ENCODE assay signal across 23 cellular contexts in genomic region chr2:36650434-36650833, GRCh38. TPM values are rescaled to one million over a fixed set of nuclear protein-coding genes. Genes with fewer than 3 reads are reported as not detected.
DNase-seq lines count a peak whose midpoint lies in the region; ATAC-seq, FAIRE-seq and TF ChIP-seq lines count a peak whose summit lies in the region.
"Had no signal": no experiment of that assay in that cellular context is flagged by ENCODE, and none has a peak within 500 bp of the region (broad histone marks: within the 10 kb centered on the region; RNA-seq: fewer than 3 reads in every experiment).

No MANE protein-coding gene starts in this region.

- CTCF ChIA-PET in mammary epithelial cell (lab: Charles Lee; ENCODE audit: low non-redundant PET) = interaction anchor here (0.7 kb wide), 1 partner anchor 246 kb away, joined by 4 read pairs; no protein-coding TSS in a partner anchor

- H3K79me2 ChIP-seq in OCI-LY3 (ENCODE audit: low read length) = no peaks in the 10 kb centered on the region
- no peaks in the 10 kb centered on the region for H3K79me2 ChIP-seq in mammary epithelial cell (ENCODE audit: insufficient read depth, low read length)
- H3K79me2 ChIP-seq in GM23338 (replicated peaks; ENCODE audit: insufficient read depth) = no peaks in the 10 kb centered on the region

- H3K27ac Mint-ChIP-seq in GM23338 = no peak overlapping the region
- H3K27ac Mint-ChIP-seq: CD4-positive, alpha-beta T cell; IgD-negative memory B cell; T-helper 1 cell treated with Interleukin-12 subunit alpha and Interleukin-12 subunit beta and Interleukin-4 antibody, amounts not matched to agents 30 μg/mL and 1 μg/mL, for 36 hours had no signal

- peak; percentile 8 for FAIRE-seq in G401.6 (lab: Jason Lieb, UNC)
- FAIRE-seq: H1 had no signal

- no peak for TF ChIP-seq POLR2A in gastrocnemius medialis (IDR thresholded peaks at IDR 0.05)

- H3K27me3 Mint-ChIP-seq in GM23338 (ENCODE audit: insufficient read depth, low read depth, poor library complexity) = peaks cover 2% of the 10 kb centered on the region
- H3K27me3 Mint-ChIP-seq: CD4-positive, alpha-beta T cell; IgD-negative memory B cell had no signal

- no peak overlapping the region for H3K27ac ChIP-seq in OCI-LY3 (ENCODE audit: low read length)
- peak overlapping the region; percentile 15 for H3K27ac ChIP-seq in mammary epithelial cell (ENCODE audit: insufficient read depth, low read depth, low read length)
- H3K27ac ChIP-seq in gastrocnemius medialis = peak overlapping the region; percentile 77 to 83 (median 78)
- H3K27ac ChIP-seq in GM23338 (ENCODE audit: low read depth) = no peak overlapping the region

- TF ChIP-seq CTCF in OCI-LY3 (IDR thresholded peaks at IDR 0.05; ENCODE audit: low read depth, low read length) (no peak), mammary epithelial cell (conservative IDR thresholded peaks at IDR 0.05 in 1 of 2, IDR thresholded peaks at IDR 0.05 in 1 of 2; ENCODE audit: extremely low read depth in 1 of 2, insufficient read depth in 1 of 2, low read depth in 1 of 2, low read length in 2 of 2) (no peak), gastrocnemius medialis (IDR thresholded peaks at IDR 0.05 in 4 of 5, conservative IDR thresholded peaks at IDR 0.05 in 1 of 5) (no peak), GM23338 (conservative IDR thresholded peaks at IDR 0.05; ENCODE audit: low read depth in 2 of 2) (no peak)

- H3K27me3 ChIP-seq in OCI-LY3 (ENCODE audit: low read depth, low read length) = no peaks in the 10 kb centered on the region
- no peaks in the 10 kb centered on the region for H3K27me3 ChIP-seq in mammary epithelial cell (ENCODE audit: insufficient read depth, low read length)
- no peaks in the 10 kb centered on the region for H3K27me3 ChIP-seq in gastrocnemius medialis
- H3K27me3 ChIP-seq in GM23338 (ENCODE audit: insufficient read depth) = no peaks in the 10 kb centered on the region
- H3K27me3 ChIP-seq: BE2C, Peyer's patch had no signal

- H3K9me3 Mint-ChIP-seq in GM23338 = peaks cover 6% of the 10 kb centered on the region; the same call in 2 of the 3 replicates
- H3K9me3 Mint-ChIP-seq: CD4-positive, alpha-beta T cell; IgD-negative memory B cell; T-helper 1 cell treated with Interleukin-12 subunit alpha and Interleukin-12 subunit beta and Interleukin-4 antibody, amounts not matched to agents 30 μg/mL and 1 μg/mL, for 36 hours had no signal

- H4K20me1 ChIP-seq in OCI-LY3 (ENCODE audit: insufficient read depth, low read length) (no peaks in the 10 kb centered on the region), mammary epithelial cell (ENCODE audit: insufficient read depth, low read length) (no peaks in the 10 kb centered on the region), GM23338 (replicated peaks; ENCODE audit: insufficient read depth) (no peaks in the 10 kb centered on the region)

- H3K9me3 ChIP-seq in OCI-LY3 (ENCODE audit: insufficient read depth, low read length) = no peaks in the 10 kb centered on the region
- H3K9me3 ChIP-seq in mammary epithelial cell (replicated peaks; ENCODE audit: insufficient read depth, low read length) = no peaks in the 10 kb centered on the region
- no peaks in the 10 kb centered on the region for H3K9me3 ChIP-seq in gastrocnemius medialis
- H3K9me3 ChIP-seq: BE2C, Peyer's patch had no signal

- dilution Hi-C loops in mammary epithelial cell (cut with HindIII; ENCODE audit: low sequenced_read_pairs) = no loop called here

- H3K36me3 Mint-ChIP-seq in GM23338 (ENCODE audit: low read depth) = peaks cover 7% of the 10 kb centered on the region; the same call in 1 of the 3 replicates
- H3K36me3 Mint-ChIP-seq: IgD-negative memory B cell had no signal

- H3K9me2 ChIP-seq in GM23338 (ENCODE audit: insufficient read depth) = no peaks in the 10 kb centered on the region; the same call in 1 of the 2 replicates

- H3K4me2 ChIP-seq in OCI-LY3 (ENCODE audit: low read length) (no peak overlapping the region), mammary epithelial cell (ENCODE audit: insufficient read depth, low read depth, low read length) (peak overlapping the region; percentile 57), GM23338 (no peak overlapping the region)

- DNase-seq in mammary epithelial cell (no peak), gastrocnemius medialis (no peak), SW 1271 (lab: John Stamatoyannopoulos, UW) (no peak), GM23338 (ENCODE audit: low spot score) (no peak)
- DNase-seq: BE2C; CD4-positive, alpha-beta T cell; DMS79 treated with DMSO at 0.1 percent for 48 hours; NCI-H1417; NCI-H1930; NCI-H2171; NCI-H446 treated with DMSO at 0.1 percent for 48 hours; NCI-H748 treated with DMSO at 0.1 percent for 48 hours; Right ventricle myocardium superior had no signal

- BruUV-seq in mammary epithelial cell (replicated peaks; lab: Mats Ljungman, UMichigan) = no TSS peak

- H3K4me3 Mint-ChIP-seq in GM23338 = no peak overlapping the region
- H3K4me3 Mint-ChIP-seq: CD4-positive, alpha-beta T cell; IgD-negative memory B cell; T-helper 1 cell treated with Interleukin-12 subunit alpha and Interleukin-12 subunit beta and Interleukin-4 antibody, amounts not matched to agents 30 μg/mL and 1 μg/mL, for 36 hours had no signal

- no peaks in the 10 kb centered on the region for H3F3A ChIP-seq in GM23338 (replicated peaks; ENCODE audit: low read depth)

- no peak overlapping the region for H3K4me3 ChIP-seq in OCI-LY3 (ENCODE audit: low read length)
- H3K4me3 ChIP-seq in mammary epithelial cell (replicated peaks in 1 of 3; ENCODE audit: insufficient read depth in 1 of 3, low read depth in 2 of 3, low read length in 3 of 3) = no peak overlapping the region
- no peak overlapping the region for H3K4me3 ChIP-seq in gastrocnemius medialis
- no peak overlapping the region for H3K4me3 ChIP-seq in GM23338
- H3K4me3 ChIP-seq: Peyer's patch had no signal

- H3K4me1 ChIP-seq in OCI-LY3 (ENCODE audit: low read length) (peaks cover 7% of the 10 kb centered on the region), mammary epithelial cell (ENCODE audit: insufficient read depth, low read length) (peaks cover 6% of the 10 kb centered on the region), gastrocnemius medialis (peaks cover 30 to 31% of the 10 kb centered on the region in 2 donors), GM23338 (ENCODE audit: insufficient read depth) (no peaks in the 10 kb centered on the region; the same call in 1 of the 2 replicates)
- H3K4me1 ChIP-seq: BE2C, Peyer's patch had no signal

- WGBS in mammary epithelial cell (ENCODE audit: low coverage, missing lambda C conversion rate) = 100% methylated on average over 2 of the region's 2 CpGs

- ATAC-seq in gastrocnemius medialis (no peak), HG03432 (IDR thresholded peaks at IDR 0.05; ENCODE audit: unreplicated experiment) (no peak), GM23338 (no peak)

- H3K4me1 Mint-ChIP-seq in GM23338 = peaks cover 9% of the 10 kb centered on the region
- H3K4me1 Mint-ChIP-seq: IgD-negative memory B cell had no signal

- intact Hi-C loops in mammary epithelial cell (cut with micrococcal nuclease) = no loop called here
- intact Hi-C loops in gastrocnemius medialis (cut with DNase I; ENCODE audit: low total_unique reads) = loop anchor here (2.0 kb wide), 1 partner anchor 52 kb away; the partner anchor contains the start of gene FEZ2

- H3K9ac ChIP-seq in OCI-LY3 (ENCODE audit: low read length) (no peak overlapping the region), mammary epithelial cell (ENCODE audit: insufficient read depth, low read length) (no peak overlapping the region)

- in situ Hi-C loops in mammary epithelial cell (cut with MboI; ENCODE audit: low sequenced_read_pairs in 2 of 2) (loop anchor here in 1 of 2 donors (25.0 kb wide), 1 partner anchor 313 kb away; no protein-coding TSS in a partner anchor), gastrocnemius medialis (cut with MboI; ENCODE audit: low sequenced_read_pairs in 4 of 4) (loop anchor here in 3 of 4 donors (10.0 to 25.0 kb wide), 2 partner anchors 56 to 113 kb away; partner anchors contain the start of gene FEZ2 (in 1 of the 3))

- H2AFZ ChIP-seq in OCI-LY3 (ENCODE audit: low read depth, low read length) = peak overlapping the region; percentile 47; the same call in 1 of the 2 replicates
- peak overlapping the region; percentile 71 for H2AFZ ChIP-seq in mammary epithelial cell (ENCODE audit: low read depth, low read length)
- no peak overlapping the region for H2AFZ ChIP-seq in GM23338

- H3K36me3 ChIP-seq in OCI-LY3 (replicated peaks; ENCODE audit: low read depth, low read length) (no peaks in the 10 kb centered on the region), mammary epithelial cell (ENCODE audit: insufficient read depth, low read length) (no peaks in the 10 kb centered on the region), gastrocnemius medialis (no peaks in the 10 kb centered on the region), GM23338 (ENCODE audit: insufficient read depth) (no peaks in the 10 kb centered on the region)
- H3K36me3 ChIP-seq: BE2C, Peyer's patch had no signal

TF ChIP-seq in GM23338, 12 proteins besides CTCF, POLR2A, EP300 and RAD21:
- no peak for TF ChIP-seq ETS1 (IDR thresholded peaks at IDR 0.05)

RNA-seq across cellular contexts. Expression of gene VIT, which starts 46.1 kb away (rescaled TPM):
- under 1 TPM in 1 of 2 donors, not detected in 1; 0.67 TPM for total RNA-seq in mammary epithelial cell
- 0.08 TPM for polyA plus RNA-seq in mammary epithelial cell
- not detected for polyA minus RNA-seq in mammary epithelial cell
- 10 to 100 TPM; 14.4 to 27.3 (median 17.6) TPM for total RNA-seq in gastrocnemius medialis
- total RNA-seq in GM23338 (2014; rRNA removed; shearing (Covaris generic)) = not detected in 2 replicates
- not detected in 2 replicates for polyA plus RNA-seq in GM23338 (2016; fragmentation: Nextera tagmentation; extraction: Ambion mirVana)
- total RNA-seq: CD4-positive, alpha-beta T cell; G401; H1; HT-29 had no signal
- polyA plus RNA-seq: AG04450 had no signal

RNA-seq across cellular contexts. Expression of gene FEZ2, which starts 52.5 kb away (rescaled TPM):
- 10 to 100 TPM; 34.3 to 42.0 TPM for total RNA-seq in mammary epithelial cell
- 20.0 TPM for polyA plus RNA-seq in mammary epithelial cell
- 36.3 TPM for polyA minus RNA-seq in mammary epithelial cell
- total RNA-seq in gastrocnemius medialis = 100 to 1,000 TPM in 3 of 4 donors, 10 to 100 TPM in 1; 65.1 to 126 (median 110) TPM
- total RNA-seq in GM23338 (2014; rRNA removed; shearing (Covaris generic)) = 25.9 and 28.0 TPM in 2 replicates
- polyA plus RNA-seq in GM23338 (2016; fragmentation: Nextera tagmentation; extraction: Ambion mirVana) = 32.9 and 35.9 TPM in 2 replicates

Comparison
In these comparisons a context has a peak if more than half of its experiments do, and no peak if none do; other contexts are left out.
1. H3K27ac ChIP-seq: peak in mammary epithelial cell (single experiment) and gastrocnemius medialis (4 of 4); none in OCI-LY3 (single experiment) and GM23338 (single experiment).
2. RNA of gene VIT, which starts 46.1 kb away (total RNA-seq): 14.4 to 27.3 TPM in gastrocnemius medialis; 0.67 TPM in mammary epithelial cell and not detected in GM23338; every median in the first group is over 4 times any median in the second.